20 cellular contexts compared by ENCODE assay signal in the genomic region with DNA sequence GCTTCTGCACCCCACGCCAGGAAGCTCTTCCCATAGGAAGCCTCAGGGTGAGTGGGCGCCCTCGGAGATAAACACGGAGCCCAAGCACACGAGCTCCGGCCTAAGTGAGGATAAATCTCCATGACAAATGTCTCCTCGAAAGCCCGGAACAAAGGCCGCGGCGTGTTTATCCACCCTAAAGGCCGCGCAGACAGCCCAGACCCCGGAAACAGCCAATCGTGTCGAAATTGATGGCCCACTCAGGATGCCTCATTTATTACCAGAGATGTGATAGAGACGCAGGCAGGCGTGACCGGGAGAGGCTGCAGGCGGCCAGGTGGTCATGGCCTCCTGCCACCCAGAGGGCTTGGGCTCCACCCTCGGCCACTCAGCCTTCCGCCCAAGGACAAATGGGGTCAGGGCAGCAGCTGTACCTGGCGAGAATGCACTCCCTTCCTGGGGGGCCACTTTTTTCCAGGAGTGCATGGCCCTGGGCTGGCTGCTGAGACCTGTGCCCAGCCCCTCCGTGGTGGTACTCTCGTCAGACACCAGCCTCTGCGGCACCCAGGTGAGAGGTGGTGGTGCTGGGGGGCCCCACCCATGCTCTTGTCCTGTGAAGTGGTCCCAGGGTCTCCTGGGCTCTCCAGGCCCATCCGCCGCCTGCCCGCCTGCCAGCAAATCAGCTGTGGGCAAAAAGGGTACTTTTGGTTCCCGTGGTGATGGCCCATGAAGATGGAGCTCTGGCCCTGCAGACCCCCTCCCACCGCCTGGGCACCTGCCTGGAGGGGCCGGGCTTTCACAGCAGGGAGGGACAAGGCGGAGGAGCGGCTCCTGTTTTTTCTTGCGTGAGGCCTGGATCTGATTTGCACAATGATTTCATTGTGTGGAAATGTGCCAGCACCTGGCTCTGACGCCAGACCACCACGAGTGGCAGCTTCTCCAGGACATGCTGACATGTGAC.
DNase-seq lines count a peak whose midpoint lies in the region; ATAC-seq lines count a peak whose summit lies in the region.
"Had no signal": no experiment of that assay in that cellular context is flagged by ENCODE, and none has a peak within 500 bp of the region (broad histone marks: within the 10 kb centered on the region; RNA-seq: fewer than 3 reads in every experiment).

No MANE protein-coding gene starts in this region.

- H2BK15ac ChIP-seq in neuronal stem cell (ENCODE audit: low read length) = no peak overlapping the region

- H3K27ac ChIP-seq in neuronal stem cell (replicated peaks; ENCODE audit: low read length) = no peak overlapping the region
- H3K27ac ChIP-seq: cardiac muscle cell, ovary had no signal

- peak overlapping the region; percentile 87 for H3K18ac ChIP-seq in neuronal stem cell (ENCODE audit: low read length)

- peaks cover 0 to 7% of the 10 kb centered on the region in 2 donors for H3K4me1 ChIP-seq in neuronal stem cell (ENCODE audit: control insufficient read depth in 2 of 2, insufficient read depth in 1 of 2, low read depth in 1 of 2, low read length in 2 of 2)

- H3K27me3 ChIP-seq in neuronal stem cell (ENCODE audit: control insufficient read depth in 3 of 3, insufficient read depth in 3 of 3, low read depth in 1 of 3, low read length in 3 of 3) = peaks cover 0 to 4% (median 0%) of the 10 kb centered on the region in 3 experiments
- H3K27me3 ChIP-seq: cardiac muscle cell, ovary had no signal

- no peaks in the 10 kb centered on the region for H3K79me1 ChIP-seq in neuronal stem cell (ENCODE audit: low read depth, low read length)

- no CpG with 5 or more reads among the region's 37 CpGs for WGBS in neuronal stem cell (ENCODE audit: extremely low coverage in 2 of 2, insufficient read length in 2 of 2, insufficient replicate concordance in 1 of 2), 2 donors

- no peak overlapping the region for H2BK120ac ChIP-seq in neuronal stem cell (ENCODE audit: low read depth, low read length)

- no peak overlapping the region for H2AFZ ChIP-seq in neuronal stem cell (ENCODE audit: low read length)

- H4K8ac ChIP-seq in neuronal stem cell (ENCODE audit: low read depth, low read length) = peak overlapping the region; percentile 17

- no peak overlapping the region for H3K4me2 ChIP-seq in neuronal stem cell (ENCODE audit: insufficient read depth, low read length, poor library complexity, severe bottlenecking)

- no peak for ATAC-seq in HG03196 (IDR thresholded peaks at IDR 0.05; ENCODE audit: unreplicated experiment)
- ATAC-seq: naive thymus-derived CD8-positive, alpha-beta T cell; sciatic nerve had no signal

- peak overlapping the region; percentile 66 for H3K4ac ChIP-seq in neuronal stem cell (ENCODE audit: low read length)

- H3K23ac ChIP-seq in neuronal stem cell (ENCODE audit: low read depth, low read length, poor library complexity) = no peak overlapping the region

- no peak overlapping the region for H3K9ac ChIP-seq in neuronal stem cell (ENCODE audit: low read depth, low read length, poor library complexity)

- H3K9me3 ChIP-seq in neuronal stem cell (replicated peaks in 1 of 2; ENCODE audit: control insufficient read depth in 2 of 2, insufficient read depth in 1 of 2, low read depth in 1 of 2, low read length in 2 of 2) = peaks cover 0 to 4% of the 10 kb centered on the region in 2 donors
- H3K9me3 ChIP-seq: ovary had no signal

- no peak overlapping the region for H3K4me3 ChIP-seq in neuronal stem cell (ENCODE audit: low read length in 2 of 2)
- H3K4me3 ChIP-seq: cardiac muscle cell, ovary had no signal

- DNase-seq in NCI-H1694 (lab: John Stamatoyannopoulos, UW) (peak; percentile 27), NCI-H1694 treated with DMSO at 0.1 percent for 48 hours (lab: John Stamatoyannopoulos, UW) (no peak), NCI-H187 (lab: John Stamatoyannopoulos, UW) (peak; percentile 75 to 76), SHP77 treated with DMSO at 0.1 percent for 48 hours (lab: John Stamatoyannopoulos, UW) (peak; percentile 65), neuronal stem cell (ENCODE audit: low spot score) (no peak), HPDE6-E6E7 (ENCODE audit: extremely low spot score) (no peak)
- DNase-seq in stimulated activated CD4-positive, alpha-beta T cell treated with anti-CD3 and anti-CD28 coated beads, Interleukin-4, amount 100 ng/mL, for 24 hours = no peak
- DNase-seq: activated CD4-positive, alpha-beta T cell treated with anti-CD3 and anti-CD28 coated beads for 48 hours; activated naive CD4-positive, alpha-beta T cell treated with Interleukin-2 at 50 U/mL for 16 hours; activated T-cell treated with anti-CD3 and anti-CD28 coated beads, Interleukin-2, amount 50 U/mL, for 48 hours; amygdala; NCI-H526 treated with DMSO at 0.1 percent for 48 hours; ovary; SIG-M5; stimulated activated CD4-positive, alpha-beta T cell treated with anti-CD3 and anti-CD28 coated beads, Interleukin-15, amount 100 ng/mL, for 24 hours; trophoblast cell had no signal

- H3K36me3 ChIP-seq in neuronal stem cell (replicated peaks in 1 of 2; ENCODE audit: control insufficient read depth in 2 of 2, insufficient read depth in 2 of 2, low read length in 2 of 2) = no peaks in the 10 kb centered on the region
- H3K36me3 ChIP-seq: cardiac muscle cell, ovary had no signal

- H2BK12ac ChIP-seq in neuronal stem cell (ENCODE audit: low read length) = peak overlapping the region; percentile 90

- peak overlapping the region; percentile 75 for H2BK5ac ChIP-seq in neuronal stem cell (ENCODE audit: low read length)

- peak overlapping the region; percentile 79 for H2AK5ac ChIP-seq in neuronal stem cell (ENCODE audit: low read depth, low read length)

- no peak overlapping the region for H4K91ac ChIP-seq in neuronal stem cell (ENCODE audit: low read depth, low read length, poor library complexity)

- peak overlapping the region; percentile 82 for H3K14ac ChIP-seq in neuronal stem cell (ENCODE audit: low read length)

Comparison
In these comparisons a context has a peak if more than half of its experiments do, and no peak if none do; other contexts are left out.
1. DNase-seq: peak in NCI-H1694 (single experiment), NCI-H187 (2 of 2) and SHP77 treated with DMSO at 0.1 percent for 48 hours (single experiment); none in NCI-H1694 treated with DMSO at 0.1 percent for 48 hours (single experiment), neuronal stem cell (single experiment), stimulated activated CD4-positive, alpha-beta T cell treated with anti-CD3 and anti-CD28 coated beads, Interleukin-4, amount 100 ng/mL, for 24 hours (single experiment) and HPDE6-E6E7 (single experiment).